ENCODE assay signal across 7 cellular contexts in genomic region chr9:128505906-128506305, GRCh38. TPM values are rescaled to one million over a fixed set of nuclear protein-coding genes. Genes with fewer than 3 reads are reported as not detected.
A peak's percentile ranks its signal among the peaks of the same experiment; 100 is the strongest.
DNase-seq lines count a peak whose midpoint lies in the region; ATAC-seq and TF ChIP-seq lines count a peak whose summit lies in the region.
"Not testable (repeated sequence)": the region's sequence is repeated elsewhere in the genome, so short reads cannot be mapped to it uniquely, and the experiment has no call there.

No MANE protein-coding gene starts in this region.

- intact Hi-C loops in sigmoid colon (cut with DNase I), result not testable (repeated sequence)

- peaks cover 18% of the 10 kb centered on the region for H3K4me1 ChIP-seq in DOHH2 (ENCODE audit: control insufficient read depth, low read length)
- peaks cover 14% of the 10 kb centered on the region for H3K4me1 ChIP-seq in OCI-LY1 (ENCODE audit: insufficient read depth, low read length, severe bottlenecking)
- H3K4me1 ChIP-seq in sigmoid colon, result peaks cover 0 to 27% (median 21%) of the 10 kb centered on the region in 4 donors

- CTCF ChIA-PET in activated CD4-positive, alpha-beta T cell treated with anti-CD3 and anti-CD28 coated beads, Interleukin-2, amount 10 ng/mL, durations not matched to agents 7 days and 5 days (lab: Charles Lee), result interaction anchor here (0.6 to 1.3 kb wide), 4 partner anchors 9 to 71 kb away, joined by 3 to 4 read pairs (median 3); no protein-coding TSS in a partner anchor

- not testable (repeated sequence) for H3K27ac ChIP-seq in DOHH2 (ENCODE audit: low read depth, low read length); OCI-LY1 (ENCODE audit: low read depth, low read length, poor library complexity, severe bottlenecking); sigmoid colon
- H3K27ac ChIP-seq in epithelial cell of prostate, result peak overlapping the region; percentile 72

- H3K4me3 Mint-ChIP-seq in activated CD4-positive, alpha-beta T cell treated with anti-CD3 and anti-CD28 coated beads, Interleukin-2, amount 10 ng/mL, durations not matched to agents 7 days and 5 days, result peak overlapping the region; percentile 99
- peak overlapping the region; percentile 99 for H3K4me3 Mint-ChIP-seq in activated naive CD8-positive, alpha-beta T cell treated with anti-CD3 and anti-CD28 coated beads, Interleukin-2, amount 50 U/mL, for 24 hours
- H3K4me3 Mint-ChIP-seq in naive thymus-derived CD8-positive, alpha-beta T cell, result peak overlapping the region; percentile 75 to 100 (median 99)

- H2AFZ ChIP-seq in OCI-LY1 (ENCODE audit: low read length), result not testable (repeated sequence)

- H3K4me2 ChIP-seq in DOHH2 (ENCODE audit: low read length) (peak overlapping the region; percentile 87), OCI-LY1 (ENCODE audit: low read length) (peak overlapping the region; percentile 79)

- H4K20me1 ChIP-seq in DOHH2 (ENCODE audit: control insufficient read depth, insufficient read depth, low read depth, low read length); OCI-LY1 (ENCODE audit: insufficient read depth, low read length): not testable (repeated sequence)

- POLR2A ChIA-PET in activated CD4-positive, alpha-beta T cell treated with anti-CD3 and anti-CD28 coated beads, Interleukin-2, amount 10 ng/mL, durations not matched to agents 7 days and 5 days (lab: Charles Lee), result not testable (repeated sequence)
- POLR2A ChIA-PET in naive thymus-derived CD8-positive, alpha-beta T cell (lab: Charles Lee), result interaction anchor here (0.8 to 2.4 kb wide), 2 partner anchors 14 to 46 kb away, joined by 3 to 19 read pairs; partner anchors contain the start of gene SPTAN1

- peak overlapping the region; percentile 94 for H3K4me3 ChIP-seq in DOHH2 (ENCODE audit: low read length)
- H3K4me3 ChIP-seq in OCI-LY1 (ENCODE audit: low read depth, low read length, poor library complexity, severe bottlenecking), result peak overlapping the region; percentile 91
- H3K4me3 ChIP-seq in sigmoid colon, result peak overlapping the region in 1 of 4 donors; percentile 75

- 88 to 93% methylated on average over 12 of the region's 12 CpGs for WGBS in sigmoid colon, 2 donors

- not testable (repeated sequence) for H3K9me2 ChIP-seq in DOHH2 (replicated peaks; ENCODE audit: control insufficient read depth, low read length); OCI-LY1 (ENCODE audit: low read depth, low read length)

- peaks cover 10% of the 10 kb centered on the region; the same call in 1 of the 2 replicates for H3F3A ChIP-seq in DOHH2 (ENCODE audit: control insufficient read depth, insufficient read depth)
- not testable (repeated sequence) for H3F3A ChIP-seq in OCI-LY1 (ENCODE audit: insufficient read depth, low read length)

- H3K27ac Mint-ChIP-seq in activated CD4-positive, alpha-beta T cell treated with anti-CD3 and anti-CD28 coated beads, Interleukin-2, amount 10 ng/mL, durations not matched to agents 7 days and 5 days; activated naive CD8-positive, alpha-beta T cell treated with anti-CD3 and anti-CD28 coated beads, Interleukin-2, amount 50 U/mL, for 24 hours: not testable (repeated sequence)
- H3K27ac Mint-ChIP-seq in naive thymus-derived CD8-positive, alpha-beta T cell, result peak overlapping the region in 4 of 10 donors; percentile 56 to 99 (median 96)

- peaks cover 31% of the 10 kb centered on the region for H3K4me1 Mint-ChIP-seq in activated CD4-positive, alpha-beta T cell treated with anti-CD3 and anti-CD28 coated beads, Interleukin-2, amount 10 ng/mL, durations not matched to agents 7 days and 5 days
- peaks cover 21% of the 10 kb centered on the region for H3K4me1 Mint-ChIP-seq in activated naive CD8-positive, alpha-beta T cell treated with anti-CD3 and anti-CD28 coated beads, Interleukin-2, amount 50 U/mL, for 24 hours
- peaks cover 9 to 44% (median 34%) of the 10 kb centered on the region in 4 donors for H3K4me1 Mint-ChIP-seq in naive thymus-derived CD8-positive, alpha-beta T cell

- DNase-seq in activated CD4-positive, alpha-beta T cell treated with anti-CD3 and anti-CD28 coated beads, Interleukin-2, amount 10 ng/mL, durations not matched to agents 7 days and 5 days; activated naive CD8-positive, alpha-beta T cell treated with anti-CD3 and anti-CD28 coated beads, Interleukin-2, amount 50 U/mL, for 24 hours; epithelial cell of prostate (ENCODE audit: low read depth, low spot score); naive thymus-derived CD8-positive, alpha-beta T cell: not testable (repeated sequence)
- DNase-seq in sigmoid colon, result peak; percentile 12

- not testable (repeated sequence) for ATAC-seq in activated naive CD8-positive, alpha-beta T cell treated with anti-CD3 and anti-CD28 coated beads, Interleukin-2, amount 50 U/mL, for 24 hours; naive thymus-derived CD8-positive, alpha-beta T cell

- H3K9me3 Mint-ChIP-seq in activated CD4-positive, alpha-beta T cell treated with anti-CD3 and anti-CD28 coated beads, Interleukin-2, amount 10 ng/mL, durations not matched to agents 7 days and 5 days; activated naive CD8-positive, alpha-beta T cell treated with anti-CD3 and anti-CD28 coated beads, Interleukin-2, amount 50 U/mL, for 24 hours; naive thymus-derived CD8-positive, alpha-beta T cell: not testable (repeated sequence)

- peaks cover 28% of the 10 kb centered on the region for H3K79me2 ChIP-seq in DOHH2 (ENCODE audit: control insufficient read depth, low read length)
- H3K79me2 ChIP-seq in OCI-LY1 (ENCODE audit: insufficient read depth, low read length), result peaks cover 16% of the 10 kb centered on the region

- TF ChIP-seq POLR2A in sigmoid colon (IDR thresholded peaks at IDR 0.05), result not testable (repeated sequence)

- not testable (repeated sequence) for H3K27me3 Mint-ChIP-seq in activated CD4-positive, alpha-beta T cell treated with anti-CD3 and anti-CD28 coated beads, Interleukin-2, amount 10 ng/mL, durations not matched to agents 7 days and 5 days; activated naive CD8-positive, alpha-beta T cell treated with anti-CD3 and anti-CD28 coated beads, Interleukin-2, amount 50 U/mL, for 24 hours; naive thymus-derived CD8-positive, alpha-beta T cell

- H3K9ac ChIP-seq in OCI-LY1 (ENCODE audit: low read length), result peak overlapping the region; percentile 82

- not testable (repeated sequence) for H3K9me3 ChIP-seq in DOHH2 (ENCODE audit: control insufficient read depth, insufficient read depth, low read length); OCI-LY1 (ENCODE audit: low read length); sigmoid colon

- not testable (repeated sequence) for TF ChIP-seq EP300 in sigmoid colon (IDR thresholded peaks at IDR 0.05)

- H3K36me3 ChIP-seq in DOHH2 (ENCODE audit: control insufficient read depth, low read length) (peaks cover 33% of the 10 kb centered on the region), OCI-LY1 (ENCODE audit: insufficient read depth, low read length) (peaks cover 32% of the 10 kb centered on the region), sigmoid colon (peaks cover 0 to 21% (median 4%) of the 10 kb centered on the region in 4 donors)

- peaks cover 23% of the 10 kb centered on the region for H3K36me3 Mint-ChIP-seq in activated CD4-positive, alpha-beta T cell treated with anti-CD3 and anti-CD28 coated beads, Interleukin-2, amount 10 ng/mL, durations not matched to agents 7 days and 5 days (ENCODE audit: low read depth)
- H3K36me3 Mint-ChIP-seq in activated naive CD8-positive, alpha-beta T cell treated with anti-CD3 and anti-CD28 coated beads, Interleukin-2, amount 50 U/mL, for 24 hours (ENCODE audit: low read depth), result peaks cover 11% of the 10 kb centered on the region
- H3K36me3 Mint-ChIP-seq in naive thymus-derived CD8-positive, alpha-beta T cell, result peaks cover 0 to 32% (median 5%) of the 10 kb centered on the region in 3 donors

- not testable (repeated sequence) for H3K27me3 ChIP-seq in DOHH2 (ENCODE audit: control insufficient read depth, low read length); OCI-LY1 (ENCODE audit: insufficient read depth, low read length); sigmoid colon

- not testable (repeated sequence) for TF ChIP-seq CTCF in DOHH2 (IDR thresholded peaks at IDR 0.05; ENCODE audit: low read depth, low read length, poor library complexity, severe bottlenecking); OCI-LY1 (IDR thresholded peaks at IDR 0.05; ENCODE audit: low read length); sigmoid colon (IDR thresholded peaks at IDR 0.05)

RNA-seq across cellular contexts. Expression of gene GLE1, which starts 1.4 kb away (rescaled TPM):
- total RNA-seq in activated CD4-positive, alpha-beta T cell treated with anti-CD3 and anti-CD28 coated beads, Interleukin-2, amount 10 ng/mL, durations not matched to agents 7 days and 5 days, result 10 to 100 TPM; 47.3 to 49.6 TPM
- total RNA-seq in naive thymus-derived CD8-positive, alpha-beta T cell, result 10 to 100 TPM; 26.4 to 30.7 TPM
- polyA plus RNA-seq in naive thymus-derived CD8-positive, alpha-beta T cell, result 10 to 100 TPM; 17.4 to 27.9 (median 24.9) TPM
- total RNA-seq in sigmoid colon, result 10 to 100 TPM; 17.6 to 29.4 (median 20.9) TPM
- polyA plus RNA-seq in sigmoid colon, result 10 to 100 TPM; 19.8 to 24.6 (median 20.8) TPM

RNA-seq across cellular contexts. Expression of gene SPTAN1, which starts 46.5 kb away (rescaled TPM):
- total RNA-seq in activated CD4-positive, alpha-beta T cell treated with anti-CD3 and anti-CD28 coated beads, Interleukin-2, amount 10 ng/mL, durations not matched to agents 7 days and 5 days, result 100 to 1,000 TPM; 338 to 383 TPM
- total RNA-seq in naive thymus-derived CD8-positive, alpha-beta T cell, result 100 to 1,000 TPM; 395 to 402 TPM
- polyA plus RNA-seq in naive thymus-derived CD8-positive, alpha-beta T cell, result 100 to 1,000 TPM in 1 of 3 donors, 10 to 100 TPM in 2; 38.2 to 117 (median 57.5) TPM
- 100 to 1,000 TPM; 150 to 306 (median 163) TPM for total RNA-seq in sigmoid colon
- polyA plus RNA-seq in sigmoid colon, result 100 to 1,000 TPM in 1 of 3 donors, 10 to 100 TPM in 2; 43.5 to 154 (median 57.7) TPM

RNA-seq across cellular contexts. Expression of gene ODF2, which starts 50.1 kb away (rescaled TPM):
- total RNA-seq in activated CD4-positive, alpha-beta T cell treated with anti-CD3 and anti-CD28 coated beads, Interleukin-2, amount 10 ng/mL, durations not matched to agents 7 days and 5 days, result 10 to 100 TPM; 64.9 to 68.4 TPM
- total RNA-seq in naive thymus-derived CD8-positive, alpha-beta T cell, result 10 to 100 TPM; 34.8 to 36.6 TPM
- polyA plus RNA-seq in naive thymus-derived CD8-positive, alpha-beta T cell, result 10 to 100 TPM; 15.6 to 32.8 (median 20.6) TPM
- total RNA-seq in sigmoid colon, result 10 to 100 TPM; 13.6 to 28.2 (median 20.2) TPM
- 10 to 100 TPM in 1 of 3 donors, 1 to 10 TPM in 2; 4.6 to 22.0 (median 6.0) TPM for polyA plus RNA-seq in sigmoid colon
